ENCODE assay signal across 17 cellular contexts in the genomic region with DNA sequence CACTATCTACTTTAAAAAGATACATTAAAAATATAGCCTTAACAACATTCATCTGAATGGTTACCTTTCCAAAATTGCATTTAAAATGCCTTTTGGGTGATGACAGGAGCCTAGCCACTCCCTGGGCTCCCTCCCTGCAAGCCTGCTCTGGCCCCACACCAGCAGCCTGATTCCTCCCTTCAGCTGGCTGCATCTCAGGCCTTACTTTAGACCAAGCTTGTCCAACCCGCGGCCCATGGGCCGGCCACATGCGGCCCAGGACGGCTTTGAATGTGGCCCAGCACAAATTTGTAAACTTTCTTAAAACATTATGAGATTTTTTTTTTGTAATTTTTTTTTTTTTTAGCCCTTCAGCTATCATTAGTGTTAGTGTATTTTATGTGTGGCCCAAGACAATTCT.
DNase-seq lines count a peak whose midpoint lies in the region; ATAC-seq and TF ChIP-seq lines count a peak whose summit lies in the region.
"Had no signal": no experiment of that assay in that cellular context is flagged by ENCODE, and none has a peak within 500 bp of the region (broad histone marks: within the 10 kb centered on the region; RNA-seq: fewer than 3 reads in every experiment).

No MANE protein-coding gene starts in this region.

- no peaks in the 10 kb centered on the region for H3K27me3 Mint-ChIP-seq in WTC11 (ENCODE audit: low read depth)

- H3K4me1 Mint-ChIP-seq in WTC11 = peaks cover 47% of the 10 kb centered on the region
- H3K4me1 Mint-ChIP-seq: CD4-positive, alpha-beta memory T cell had no signal

- H3K4me3 ChIP-seq in right atrium auricular region (no peak overlapping the region), right cardiac atrium (ENCODE audit: low read length) (no peak overlapping the region), foreskin fibroblast (ENCODE audit: low read depth in 1 of 2, low read length in 2 of 2) (no peak overlapping the region), adrenal gland (no peak overlapping the region)
- H3K4me3 ChIP-seq: GM23248 had no signal

- POLR2A ChIA-PET in WTC11 (lab: Charles Lee) = no interaction called here

- peaks cover 12% of the 10 kb centered on the region for H3K9me3 Mint-ChIP-seq in WTC11

- TF ChIP-seq CTCF in right atrium auricular region (IDR thresholded peaks at IDR 0.05) (no peak), WTC11 (IDR thresholded peaks at IDR 0.05) (no peak), foreskin fibroblast (IDR thresholded peaks at IDR 0.05; ENCODE audit: low read depth, low read length) (no peak), adrenal gland (IDR thresholded peaks at IDR 0.05) (no peak)

- CTCF ChIA-PET in WTC11 (lab: Charles Lee) = interaction anchor here (0.6 to 2.1 kb wide), 2 partner anchors 48 to 240 kb away, joined by 5 to 16 read pairs; no protein-coding TSS in a partner anchor

- H3K4me1 ChIP-seq in right atrium auricular region (no peaks in the 10 kb centered on the region), right cardiac atrium (ENCODE audit: control insufficient read depth, insufficient read depth, low read length) (no peaks in the 10 kb centered on the region), adrenal gland (replicated peaks in 1 of 2) (no peaks in the 10 kb centered on the region)

- peaks cover 14% of the 10 kb centered on the region for H3K36me3 Mint-ChIP-seq in WTC11
- H3K36me3 Mint-ChIP-seq: CD4-positive, alpha-beta memory T cell had no signal

- TF ChIP-seq POLR2A in adrenal gland (IDR thresholded peaks at IDR 0.05) = no peak

- H3K4me3 Mint-ChIP-seq in WTC11 = no peak overlapping the region
- H3K4me3 Mint-ChIP-seq: CD4-positive, alpha-beta memory T cell; H9 had no signal

- intact Hi-C loops in left cardiac atrium (cut with DNase I) (no loop called here), right cardiac atrium (cut with DNase I) (no loop called here), left colon (cut with DNase I, micrococcal nuclease) (no loop called here), adrenal gland (cut with DNase I) (no loop called here)

- H3K36me3 ChIP-seq in right atrium auricular region (no peaks in the 10 kb centered on the region), adrenal gland (replicated peaks in 1 of 2) (no peaks in the 10 kb centered on the region)

- H3K27ac ChIP-seq in right atrium auricular region (no peak overlapping the region), right cardiac atrium (ENCODE audit: low read length) (no peak overlapping the region), adrenal gland (no peak overlapping the region)
- H3K27ac ChIP-seq: GM23248 had no signal

- peaks cover 0 to 5% of the 10 kb centered on the region in 2 donors for H3K9me3 ChIP-seq in right atrium auricular region
- H3K9me3 ChIP-seq in right cardiac atrium (ENCODE audit: control insufficient read depth, low read length) = peaks cover 2% of the 10 kb centered on the region
- H3K9me3 ChIP-seq in adrenal gland (replicated peaks in 1 of 3) = no peaks in the 10 kb centered on the region

- H3K27me3 ChIP-seq in right atrium auricular region (no peaks in the 10 kb centered on the region), right cardiac atrium (ENCODE audit: control insufficient read depth, insufficient read depth) (no peaks in the 10 kb centered on the region), adrenal gland (no peaks in the 10 kb centered on the region)

- peak; percentile 21 for DNase-seq in left cardiac atrium
- no peak for DNase-seq in right atrium auricular region (ENCODE audit: low spot score)
- no peak for DNase-seq in WTC11 (ENCODE audit: low spot score)
- peak; percentile 22 to 63 (median 28) for DNase-seq in right cardiac atrium
- DNase-seq in left colon = no peak
- DNase-seq in foreskin fibroblast = no peak
- no peak for DNase-seq in adrenal gland
- DNase-seq: C1 segment of cervical spinal cord; Calu3; CD4-positive, alpha-beta memory T cell; COR-L47; DMS53; DMS79 treated with DMSO at 0.1 percent for 48 hours; GF-D8; GM23248; H9 had no signal

- H3K27ac Mint-ChIP-seq in WTC11 = no peak overlapping the region
- H3K27ac Mint-ChIP-seq: CD4-positive, alpha-beta memory T cell had no signal

- ATAC-seq in left cardiac atrium (peak in 1 of 2 donors; percentile 72), WTC11 (peak; percentile 68), right cardiac atrium (no peak), left colon (no peak)
- ATAC-seq: HCT116 had no signal

- WGBS in right cardiac atrium = 81% methylated on average over 5 of the region's 5 CpGs
- 89 to 96% (median 93%) methylated on average over 5 of the region's 5 CpGs for WGBS in adrenal gland, 4 donors

TF ChIP-seq in WTC11, 78 proteins besides CTCF, POLR2A, EP300 and RAD21:
- TF ChIP-seq CREB1 (CRISPR knock-in tag; IDR thresholded peaks at IDR 0.05) (no peak), EMX1 (CRISPR knock-in tag; IDR thresholded peaks at IDR 0.05) (no peak)

Comparison
In these comparisons a context has a peak if more than half of its experiments do, and no peak if none do; other contexts are left out.
1. DNase-seq: peak in left cardiac atrium (single experiment) and right cardiac atrium (3 of 3); none in right atrium auricular region (single experiment), WTC11 (single experiment), left colon (0 of 2), foreskin fibroblast (0 of 2) and adrenal gland (0 of 7).